15 cellular contexts compared by ENCODE assay signal in the genomic region with DNA sequence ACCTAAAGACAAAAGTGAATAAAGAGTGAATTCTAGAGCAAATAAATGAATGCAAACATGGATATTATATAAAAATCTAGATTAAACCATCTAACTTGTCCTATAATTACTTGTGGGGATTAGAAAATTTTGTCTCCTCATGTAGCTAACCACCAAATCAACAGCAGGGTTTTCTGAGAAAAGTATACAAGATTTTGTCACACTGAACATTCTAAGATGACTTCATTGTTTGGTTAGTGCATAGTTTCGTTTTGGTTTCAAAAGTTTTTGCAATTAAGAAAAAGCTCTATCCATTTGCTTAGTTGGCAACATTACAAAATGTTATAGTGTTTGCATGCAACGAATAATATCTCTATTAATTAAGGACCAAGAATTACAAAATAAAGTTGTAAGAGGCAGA.
DNase-seq lines count a peak whose midpoint lies in the region; ATAC-seq and TF ChIP-seq lines count a peak whose summit lies in the region.
"Had no signal": no experiment of that assay in that cellular context is flagged by ENCODE, and none has a peak within 500 bp of the region (broad histone marks: within the 10 kb centered on the region; RNA-seq: fewer than 3 reads in every experiment).

No MANE protein-coding gene starts in this region.

- H2AFZ ChIP-seq in MM.1S (ENCODE audit: low read length) (no peak overlapping the region), neural progenitor cell (replicated peaks) (no peak overlapping the region)

- ATAC-seq in left lung (peak; percentile 18), HG03039 (IDR thresholded peaks at IDR 0.05; ENCODE audit: unreplicated experiment) (no peak), GM19023 (IDR thresholded peaks at IDR 0.05; ENCODE audit: unreplicated experiment) (no peak)

- no peaks in the 10 kb centered on the region for H3K9me3 Mint-ChIP-seq in neural progenitor cell
- H3K9me3 Mint-ChIP-seq: CD4-positive, alpha-beta T cell had no signal

- H4K20me1 ChIP-seq in MM.1S (ENCODE audit: insufficient read depth, low read length) (no peaks in the 10 kb centered on the region), neural progenitor cell (ENCODE audit: low read depth) (peaks cover 16% of the 10 kb centered on the region)

- H3K9me3 ChIP-seq in MM.1S (replicated peaks; ENCODE audit: insufficient read depth, low read length) (no peaks in the 10 kb centered on the region), adipocyte (ENCODE audit: control insufficient read depth, low read length) (no peaks in the 10 kb centered on the region), left lung (no peaks in the 10 kb centered on the region), neural progenitor cell (ENCODE audit: low read depth) (no peaks in the 10 kb centered on the region)
- H3K9me3 ChIP-seq: HAP-1 had no signal

- no peak overlapping the region for H3K9ac ChIP-seq in MM.1S (ENCODE audit: low read length)
- H3K9ac ChIP-seq in adipocyte (ENCODE audit: low read length) = no peak overlapping the region
- H3K9ac ChIP-seq in neural progenitor cell = no peak overlapping the region

- H3K4me2 ChIP-seq in MM.1S (ENCODE audit: low read depth, low read length) (no peak overlapping the region), neural progenitor cell (no peak overlapping the region)

- H3K27me3 ChIP-seq in MM.1S (replicated peaks; ENCODE audit: insufficient read depth, low read length) (no peaks in the 10 kb centered on the region), adipocyte (replicated peaks; ENCODE audit: control insufficient read depth, insufficient read depth, low read length) (peaks cover 14% of the 10 kb centered on the region), left lung (no peaks in the 10 kb centered on the region), neural progenitor cell (no peaks in the 10 kb centered on the region)

- H3F3A ChIP-seq in MM.1S (ENCODE audit: insufficient read depth, low read length) = no peaks in the 10 kb centered on the region
- peaks cover 23% of the 10 kb centered on the region for H3F3A ChIP-seq in neural progenitor cell (ENCODE audit: low read depth)

- H3K27me3 Mint-ChIP-seq in neural progenitor cell (ENCODE audit: insufficient read depth, low read depth) = no peaks in the 10 kb centered on the region
- H3K27me3 Mint-ChIP-seq: B cell had no signal

- H3K4me1 ChIP-seq in MM.1S (ENCODE audit: low read length) (no peaks in the 10 kb centered on the region), adipocyte (ENCODE audit: control insufficient read depth, insufficient read depth, low read length) (peaks cover 8% of the 10 kb centered on the region), left lung (no peaks in the 10 kb centered on the region), neural progenitor cell (peaks cover 11% of the 10 kb centered on the region)
- H3K4me1 ChIP-seq: HAP-1 had no signal

- no peaks in the 10 kb centered on the region for H3K79me2 ChIP-seq in MM.1S (ENCODE audit: low read length)
- no peaks in the 10 kb centered on the region for H3K79me2 ChIP-seq in neural progenitor cell (ENCODE audit: low read depth)

- H3K27ac Mint-ChIP-seq in neural progenitor cell = no peak overlapping the region
- H3K27ac Mint-ChIP-seq: B cell; CD4-positive, alpha-beta T cell; IgD-negative memory B cell had no signal

- H3K9me2 ChIP-seq in MM.1S (replicated peaks; ENCODE audit: insufficient read depth, low read length) = no peaks in the 10 kb centered on the region

- H3K4me3 ChIP-seq in MM.1S (ENCODE audit: low read length) = no peak overlapping the region
- no peak overlapping the region for H3K4me3 ChIP-seq in adipocyte (ENCODE audit: low read length)
- no peak overlapping the region for H3K4me3 ChIP-seq in left lung
- H3K4me3 ChIP-seq in neural progenitor cell = no peak overlapping the region
- H3K4me3 ChIP-seq: HAP-1 had no signal

- no peak overlapping the region for H3K4me3 Mint-ChIP-seq in neural progenitor cell
- H3K4me3 Mint-ChIP-seq: B cell; CD4-positive, alpha-beta T cell had no signal

- DNase-seq in EH (ENCODE audit: low read depth) (peak; percentile 4), MM.1S (peak; percentile 25), adipocyte (ENCODE audit: low read depth) (peak; percentile 31), left lung (no peak), neural progenitor cell (ENCODE audit: low spot score) (no peak)
- DNase-seq: C1 segment of cervical spinal cord; CD4-positive, alpha-beta T cell; DMS79; EL; GOT3 had no signal

- H3K27ac ChIP-seq in MM.1S (ENCODE audit: low read length) = no peak overlapping the region
- no peak overlapping the region for H3K27ac ChIP-seq in left lung
- H3K27ac ChIP-seq in neural progenitor cell = no peak overlapping the region

- TF ChIP-seq CTCF in MM.1S (IDR thresholded peaks at IDR 0.05; ENCODE audit: low read length) (no peak), left lung (IDR thresholded peaks at IDR 0.05) (no peak), neural progenitor cell (IDR thresholded peaks at IDR 0.05) (no peak)

- intact Hi-C loops in left lung (cut with DNase I) = no loop called here

- H3K36me3 Mint-ChIP-seq in neural progenitor cell = peaks cover 27% of the 10 kb centered on the region
- H3K36me3 Mint-ChIP-seq: IgD-negative memory B cell had no signal

- peaks cover 4% of the 10 kb centered on the region for H3K4me1 Mint-ChIP-seq in neural progenitor cell
- H3K4me1 Mint-ChIP-seq: B cell, IgD-negative memory B cell had no signal

- H3K36me3 ChIP-seq in MM.1S (replicated peaks; ENCODE audit: insufficient read depth, low read length) = no peaks in the 10 kb centered on the region
- H3K36me3 ChIP-seq in adipocyte (ENCODE audit: control insufficient read depth, insufficient read depth, low read length, severe bottlenecking) = no peaks in the 10 kb centered on the region
- no peaks in the 10 kb centered on the region for H3K36me3 ChIP-seq in left lung
- H3K36me3 ChIP-seq in neural progenitor cell = peaks cover 60% of the 10 kb centered on the region
- H3K36me3 ChIP-seq: HAP-1 had no signal

Comparison
In these comparisons a context has a peak if more than half of its experiments do, and no peak if none do; other contexts are left out.
1. DNase-seq: peak in EH (single experiment), MM.1S (single experiment) and adipocyte (single experiment); none in left lung (0 of 2) and neural progenitor cell (single experiment).